In the genomic region with DNA sequence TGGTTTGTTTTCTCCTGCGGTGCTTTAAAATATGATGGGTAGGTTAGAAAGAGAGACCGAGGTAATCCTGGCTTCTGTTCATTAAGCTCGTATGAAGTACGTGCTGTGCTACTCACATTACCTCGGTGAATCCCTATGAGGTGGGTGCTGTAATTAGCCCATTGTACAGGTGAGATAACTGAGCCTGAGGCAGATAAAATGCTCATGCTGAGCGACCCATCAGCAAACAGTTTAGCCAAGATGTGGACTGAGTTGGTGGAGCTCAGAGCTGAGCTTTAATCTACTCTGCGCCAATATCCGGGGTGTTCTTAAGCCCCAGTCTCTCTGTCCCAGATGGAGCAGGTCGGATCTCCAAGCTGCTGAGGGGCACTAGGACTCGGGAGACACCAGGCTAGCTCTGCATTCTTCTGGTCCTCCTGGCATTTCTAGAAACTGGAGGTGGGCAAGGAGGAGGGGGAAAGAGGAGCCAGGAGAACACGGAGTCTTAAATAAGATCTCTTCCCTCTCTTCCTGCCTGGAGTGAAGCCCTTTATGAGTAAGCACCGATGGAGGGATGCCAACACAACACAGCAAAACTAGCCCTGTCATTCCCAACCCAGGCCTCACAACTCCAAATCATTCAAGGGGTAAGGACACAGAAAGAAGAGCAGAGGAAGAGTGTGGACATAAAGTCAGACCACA, we compare ENCODE assay signal across 12 cellular contexts.
DNase-seq lines count a peak whose midpoint lies in the region; TF ChIP-seq lines count a peak whose summit lies in the region.
"Had no signal": no experiment of that assay in that cellular context is flagged by ENCODE, and none has a peak within 500 bp of the region (broad histone marks: within the 10 kb centered on the region; RNA-seq: fewer than 3 reads in every experiment).

No MANE protein-coding gene starts in this region.

- WGBS in thyroid gland, 2 donors, result 62 to 63% methylated on average over 12 of the region's 12 CpGs

- intact Hi-C loops in thyroid gland (cut with DNase I), result no loop called here

- CTCF ChIA-PET in HEK293 (lab: Yijun Ruan, JAX), result interaction anchor here (0.9 to 1.5 kb wide), 5 partner anchors 8 to 464 kb away, joined by 3 to 5 read pairs (median 4); no protein-coding TSS in a partner anchor

- no peak for TF ChIP-seq POLR2A in thyroid gland (IDR thresholded peaks at IDR 0.05)

- H3K4me1 ChIP-seq in HEK293 (ENCODE audit: control insufficient read depth, insufficient read depth, low read length) (no peaks in the 10 kb centered on the region), thyroid gland (peaks cover 8 to 12% of the 10 kb centered on the region in 2 donors)

- H3K9me3 ChIP-seq in HEK293 (ENCODE audit: control insufficient read depth, insufficient read depth, low read depth, low read length) (no peaks in the 10 kb centered on the region), thyroid gland (no peaks in the 10 kb centered on the region)

- TF ChIP-seq CTCF in HEK293 (tag by site-specific recombination; IDR thresholded peaks at IDR 0.05) (no peak), astrocyte of the cerebellum (IDR thresholded peaks at IDR 0.05; ENCODE audit: low read depth, low read length, missing control alignments) (no peak), thyroid gland (IDR thresholded peaks at IDR 0.05) (no peak)

- H3K27me3 ChIP-seq in thyroid gland, result no peaks in the 10 kb centered on the region

- H3K27ac ChIP-seq in HEK293 (ENCODE audit: extremely low read depth, low read depth, low read length) (no peak overlapping the region), thyroid gland (no peak overlapping the region)

- DNase-seq in astrocyte of the cerebellum (ENCODE audit: low read depth), result peak; percentile 89
- DNase-seq in inferior parietal cortex (ENCODE audit: extremely low spot score), result peak; percentile 56
- peak; percentile 57 to 61 for DNase-seq in thyroid gland
- DNase-seq in NCI-H1417 (lab: John Stamatoyannopoulos, UW), result no peak
- no peak for DNase-seq in NCI-H1694 treated with DMSO at 0.1 percent for 48 hours (lab: John Stamatoyannopoulos, UW)
- no peak for DNase-seq in foreskin melanocyte
- no peak for DNase-seq in activated CD8-positive, alpha-beta memory T cell treated with anti-CD3 and anti-CD28 coated beads, Interleukin-2, amount 50 U/mL, for 48 hours
- DNase-seq: activated CD4-positive, alpha-beta T cell treated with anti-CD3 and anti-CD28 coated beads, Interleukin-2, amount 50 U/mL, for 4 hours; effector memory CD4-positive, alpha-beta T cell; NCI-H2171 treated with DMSO at 0.1 percent for 48 hours; stimulated activated naive CD4-positive, alpha-beta T cell had no signal

- no peak overlapping the region for H3K4me3 ChIP-seq in HEK293 (ENCODE audit: low read depth, low read length)
- H3K4me3 ChIP-seq in astrocyte of the cerebellum (ENCODE audit: low read depth, low read length), result no peak overlapping the region
- H3K4me3 ChIP-seq in thyroid gland (replicated peaks in 1 of 3), result no peak overlapping the region

- POLR2A ChIA-PET in HEK293 (lab: Yijun Ruan, JAX), result no interaction called here

- H3K36me3 ChIP-seq in HEK293 (ENCODE audit: control insufficient read depth in 2 of 2, insufficient read depth in 1 of 2, low read length in 2 of 2) (no peaks in the 10 kb centered on the region), thyroid gland (no peaks in the 10 kb centered on the region)

- in situ Hi-C loops in astrocyte of the cerebellum (cut with HindIII; ENCODE audit: low sequenced_read_pairs), result no loop called here

TF ChIP-seq in HEK293, 187 proteins besides CTCF, POLR2A, EP300 and RAD21:
- TF ChIP-seq GFI1B (tag by site-specific recombination; IDR thresholded peaks at IDR 0.05) (no peak), ZFHX2 (tag by site-specific recombination; conservative IDR thresholded peaks at IDR 0.05) (no peak), SETDB1 (IDR thresholded peaks at IDR 0.05; ENCODE audit: insufficient read length, low read length) (no peak), ZNF549 (tag by site-specific recombination; IDR thresholded peaks at IDR 0.05) (no peak), ZBTB17 (tag by site-specific recombination; IDR thresholded peaks at IDR 0.05) (0 out of 2 replicates have a peak, but pooled peaks have one; percentile 14)
- TF ChIP-seq, protein P1, sequence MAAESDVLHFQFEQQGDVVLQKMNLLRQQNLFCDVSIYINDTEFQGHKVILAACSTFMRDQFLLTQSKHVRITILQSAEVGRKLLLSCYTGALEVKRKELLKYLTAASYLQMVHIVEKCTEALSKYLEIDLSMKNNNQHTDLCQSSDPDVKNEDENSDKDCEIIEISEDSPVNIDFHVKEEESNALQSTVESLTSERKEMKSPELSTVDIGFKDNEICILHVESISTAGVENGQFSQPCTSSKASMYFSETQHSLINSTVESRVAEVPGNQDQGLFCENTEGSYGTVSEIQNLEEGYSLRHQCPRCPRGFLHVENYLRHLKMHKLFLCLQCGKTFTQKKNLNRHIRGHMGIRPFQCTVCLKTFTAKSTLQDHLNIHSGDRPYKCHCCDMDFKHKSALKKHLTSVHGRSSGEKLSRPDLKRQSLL (tag by site-specific recombination; IDR thresholded peaks at IDR 0.05), result no peak
- TF ChIP-seq, protein P2, sequence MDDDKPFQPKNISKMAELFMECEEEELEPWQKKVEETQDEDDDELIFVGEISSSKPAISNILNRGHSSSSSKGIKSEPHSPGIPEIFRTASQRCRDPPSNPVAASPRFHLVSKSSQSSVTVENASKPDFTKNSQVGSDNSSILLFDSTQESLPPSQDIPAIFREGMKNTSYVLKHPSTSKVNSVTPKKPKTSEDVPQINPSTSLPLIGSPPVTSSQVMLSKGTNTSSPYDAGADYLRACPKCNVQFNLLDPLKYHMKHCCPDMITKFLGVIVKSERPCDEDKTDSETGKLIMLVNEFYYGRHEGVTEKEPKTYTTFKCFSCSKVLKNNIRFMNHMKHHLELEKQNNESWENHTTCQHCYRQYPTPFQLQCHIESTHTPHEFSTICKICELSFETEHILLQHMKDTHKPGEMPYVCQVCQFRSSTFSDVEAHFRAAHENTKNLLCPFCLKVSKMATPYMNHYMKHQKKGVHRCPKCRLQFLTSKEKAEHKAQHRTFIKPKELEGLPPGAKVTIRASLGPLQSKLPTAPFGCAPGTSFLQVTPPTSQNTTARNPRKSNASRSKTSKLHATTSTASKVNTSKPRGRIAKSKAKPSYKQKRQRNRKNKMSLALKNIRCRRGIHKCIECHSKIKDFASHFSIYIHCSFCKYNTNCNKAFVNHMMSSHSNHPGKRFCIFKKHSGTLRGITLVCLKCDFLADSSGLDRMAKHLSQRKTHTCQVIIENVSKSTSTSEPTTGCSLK (tag by site-specific recombination; IDR thresholded peaks at IDR 0.05), result no peak
- TF ChIP-seq, protein P3, sequence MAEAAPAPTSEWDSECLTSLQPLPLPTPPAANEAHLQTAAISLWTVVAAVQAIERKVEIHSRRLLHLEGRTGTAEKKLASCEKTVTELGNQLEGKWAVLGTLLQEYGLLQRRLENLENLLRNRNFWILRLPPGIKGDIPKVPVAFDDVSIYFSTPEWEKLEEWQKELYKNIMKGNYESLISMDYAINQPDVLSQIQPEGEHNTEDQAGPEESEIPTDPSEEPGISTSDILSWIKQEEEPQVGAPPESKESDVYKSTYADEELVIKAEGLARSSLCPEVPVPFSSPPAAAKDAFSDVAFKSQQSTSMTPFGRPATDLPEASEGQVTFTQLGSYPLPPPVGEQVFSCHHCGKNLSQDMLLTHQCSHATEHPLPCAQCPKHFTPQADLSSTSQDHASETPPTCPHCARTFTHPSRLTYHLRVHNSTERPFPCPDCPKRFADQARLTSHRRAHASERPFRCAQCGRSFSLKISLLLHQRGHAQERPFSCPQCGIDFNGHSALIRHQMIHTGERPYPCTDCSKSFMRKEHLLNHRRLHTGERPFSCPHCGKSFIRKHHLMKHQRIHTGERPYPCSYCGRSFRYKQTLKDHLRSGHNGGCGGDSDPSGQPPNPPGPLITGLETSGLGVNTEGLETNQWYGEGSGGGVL (tag by site-specific recombination; IDR thresholded peaks at IDR 0.05), result peak; percentile 62

Comparison
In these comparisons a context has a peak if more than half of its experiments do, and no peak if none do; other contexts are left out.
1. DNase-seq: peak in astrocyte of the cerebellum (single experiment), inferior parietal cortex (single experiment) and thyroid gland (2 of 2); none in NCI-H1417 (0 of 3), NCI-H1694 treated with DMSO at 0.1 percent for 48 hours (single experiment), foreskin melanocyte (single experiment) and activated CD8-positive, alpha-beta memory T cell treated with anti-CD3 and anti-CD28 coated beads, Interleukin-2, amount 50 U/mL, for 48 hours (single experiment).